In the genomic region with DNA sequence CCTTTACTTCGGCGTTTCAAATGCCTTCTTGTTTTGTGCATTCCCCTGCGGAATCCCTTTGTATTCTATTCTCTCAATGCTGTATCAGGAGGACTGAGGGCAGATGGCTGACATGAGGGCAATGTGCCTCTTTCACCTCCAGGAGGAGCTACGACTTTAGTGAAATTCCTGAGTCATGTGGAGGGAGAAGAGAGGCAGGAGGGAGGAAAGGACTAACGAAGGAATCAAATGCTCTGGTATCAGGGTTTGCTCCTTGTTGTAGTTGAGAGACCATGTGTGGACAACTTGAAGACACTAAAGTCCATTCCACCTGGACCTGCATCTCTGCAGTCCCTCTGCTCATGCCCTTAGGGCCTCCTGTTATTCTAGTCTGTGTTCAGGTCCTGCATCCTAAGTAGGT, we compare ENCODE assay signal across 10 cellular contexts. TPM values are rescaled to one million over a fixed set of nuclear protein-coding genes. Genes with fewer than 3 reads are reported as not detected.
DNase-seq lines count a peak whose midpoint lies in the region; ATAC-seq, FAIRE-seq and TF ChIP-seq lines count a peak whose summit lies in the region.
"Had no signal": no experiment of that assay in that cellular context is flagged by ENCODE, and none has a peak within 500 bp of the region (broad histone marks: within the 10 kb centered on the region; RNA-seq: fewer than 3 reads in every experiment).

No MANE protein-coding gene starts in this region.

- no peak overlapping the region for H3K9ac ChIP-seq in IMR-90 (ENCODE audit: low read depth, low read length)

- no peak overlapping the region for H3K4me3 ChIP-seq in IMR-90 (ENCODE audit: insufficient read depth, low read depth, low read length)
- no peak overlapping the region for H3K4me3 ChIP-seq in astrocyte of the cerebellum (ENCODE audit: low read depth, low read length)
- H3K4me3 ChIP-seq: GM12878 had no signal

- H4K8ac ChIP-seq in IMR-90 (ENCODE audit: low read depth in 2 of 2, low read length in 2 of 2): no peak overlapping the region

- no peak for TF ChIP-seq POLR2A in IMR-90 (IDR thresholded peaks at IDR 0.05; ENCODE audit: low read depth, low read length)

- H3K56ac ChIP-seq in IMR-90 (ENCODE audit: extremely low read depth, insufficient read depth, low read length): no peak overlapping the region

- no peak overlapping the region for H2AK5ac ChIP-seq in IMR-90 (ENCODE audit: low read depth, low read length)

- no peak overlapping the region for H3K18ac ChIP-seq in IMR-90 (ENCODE audit: low read depth, low read length)

- H3K36me3 ChIP-seq in IMR-90 (ENCODE audit: control insufficient read depth, insufficient read depth, low read length): no peaks in the 10 kb centered on the region

- 17% methylated on average over 1 of the region's 5 CpGs; no CpG with 5 or more reads in 1 of the 2 experiments for WGBS in IMR-90 (ENCODE audit: extremely low coverage in 2 of 2, insufficient read length in 1 of 2), 2 experiments

- no peak overlapping the region for H3K14ac ChIP-seq in IMR-90 (replicated peaks; ENCODE audit: low read depth, low read length)

- no peaks in the 10 kb centered on the region for H3K4me1 ChIP-seq in IMR-90 (ENCODE audit: control insufficient read depth, insufficient read depth, low read length)

- in situ Hi-C loops in IMR-90 (cut with MboI; ENCODE audit: low sequenced_read_pairs): no loop called here
- in situ Hi-C loops in astrocyte of the cerebellum (cut with HindIII; ENCODE audit: low sequenced_read_pairs): no loop called here

- DNase-seq in Daoy (ENCODE audit: low read depth) (peak; percentile 52), IMR-90 (no peak), astrocyte of the cerebellum (ENCODE audit: low read depth) (no peak), myocyte (ENCODE audit: low read depth) (peak; percentile 24), urothelium cell line (ENCODE audit: low spot score) (no peak), NCI-H2227 treated with DMSO at 0.1 percent for 48 hours (lab: John Stamatoyannopoulos, UW) (no peak), GOT3 (lab: John Stamatoyannopoulos, UW) (no peak)
- DNase-seq: activated CD4-positive, alpha-beta memory T cell treated with anti-CD3 and anti-CD28 coated beads, Interleukin-2, amount 10 ng/mL, durations not matched to agents 7 days and 5 days had no signal

- no peak overlapping the region for H3K23ac ChIP-seq in IMR-90 (ENCODE audit: low read depth, low read length)

- ATAC-seq in IMR-90 (ENCODE audit: low read depth): no peak
- ATAC-seq in HG03139 (IDR thresholded peaks at IDR 0.05; ENCODE audit: unreplicated experiment): no peak
- ATAC-seq: GM12878 had no signal

- H3K9me3 ChIP-seq in IMR-90 (ENCODE audit: control insufficient read depth, insufficient read depth, low read length): peaks cover 4% of the 10 kb centered on the region; the same call in 1 of the 2 replicates

- TF ChIP-seq RAD21 in IMR-90 (IDR thresholded peaks at IDR 0.05; ENCODE audit: low read length): no peak

- dilution Hi-C loops in IMR-90 (cut with HindIII; ENCODE audit: low sequenced_read_pairs, unreplicated experiment): no loop called here

- no peaks in the 10 kb centered on the region for H4K20me1 ChIP-seq in IMR-90 (ENCODE audit: insufficient read depth, low read length)

- TF ChIP-seq CTCF in IMR-90 (conservative IDR thresholded peaks at IDR 0.05; ENCODE audit: low read depth, low read length) (peak; percentile 15; the same call in 1 of the 2 replicates), astrocyte of the cerebellum (IDR thresholded peaks at IDR 0.05; ENCODE audit: low read depth, low read length, missing control alignments) (peak; percentile 20)

- no peak overlapping the region for H2BK15ac ChIP-seq in IMR-90 (ENCODE audit: low read depth, low read length)

- H2BK20ac ChIP-seq in IMR-90 (ENCODE audit: low read depth, low read length): no peak overlapping the region

- H3K79me1 ChIP-seq in IMR-90 (ENCODE audit: low read depth in 1 of 2, low read length in 2 of 2): no peaks in the 10 kb centered on the region

- H4K5ac ChIP-seq in IMR-90 (ENCODE audit: low read depth, low read length): no peak overlapping the region

- intact Hi-C loops in IMR-90 (cut with micrococcal nuclease): no loop called here

- no peak overlapping the region for H4K91ac ChIP-seq in IMR-90 (ENCODE audit: insufficient read depth, low read depth, low read length)

- no peak overlapping the region for H3K4ac ChIP-seq in IMR-90 (ENCODE audit: low read depth, low read length)

- POLR2A ChIA-PET in IMR-90 (lab: Charles Lee; ENCODE audit: unreplicated experiment): no interaction called here

- no peak overlapping the region for H2BK5ac ChIP-seq in IMR-90 (ENCODE audit: low read depth, low read length, poor library complexity, severe bottlenecking)

- H3K4me2 ChIP-seq in IMR-90 (ENCODE audit: low read depth, low read length): no peak overlapping the region

- H2AFZ ChIP-seq in IMR-90 (replicated peaks; ENCODE audit: low read length, poor library complexity): no peak overlapping the region

- no peak for FAIRE-seq in urothelium cell line (lab: Jason Lieb, UNC)
- FAIRE-seq: GM12878 had no signal

- H2BK120ac ChIP-seq in IMR-90 (ENCODE audit: low read depth, low read length): no peak overlapping the region

- H3K27ac ChIP-seq in IMR-90 (ENCODE audit: insufficient read depth, low read length): no peak overlapping the region

- no peaks in the 10 kb centered on the region for H3K9me1 ChIP-seq in IMR-90 (ENCODE audit: insufficient read depth, low read length)

- no peaks in the 10 kb centered on the region for H3K27me3 ChIP-seq in IMR-90 (ENCODE audit: control insufficient read depth, insufficient read depth, low read length)

- no peak overlapping the region for H2AK9ac ChIP-seq in IMR-90 (replicated peaks; ENCODE audit: low read depth, low read length, poor library complexity)

- no TSS peak for BruUV-seq in IMR-90 (replicated peaks; lab: Mats Ljungman, UMichigan)

- CTCF ChIA-PET in IMR-90 (lab: Yijun Ruan, JAX): no interaction called here

TF ChIP-seq in IMR-90, 13 proteins besides CTCF, POLR2A, EP300 and RAD21:
- no peak for TF ChIP-seq FOS (IDR thresholded peaks at IDR 0.05; ENCODE audit: low read depth, low read length)
- no peak for TF ChIP-seq MXI1 (IDR thresholded peaks at IDR 0.05; ENCODE audit: borderline replicate concordance, low read depth, low read length)
- no peak for TF ChIP-seq CHD1 (IDR thresholded peaks at IDR 0.05; ENCODE audit: low read depth, low read length)
- TF ChIP-seq, protein P1, sequence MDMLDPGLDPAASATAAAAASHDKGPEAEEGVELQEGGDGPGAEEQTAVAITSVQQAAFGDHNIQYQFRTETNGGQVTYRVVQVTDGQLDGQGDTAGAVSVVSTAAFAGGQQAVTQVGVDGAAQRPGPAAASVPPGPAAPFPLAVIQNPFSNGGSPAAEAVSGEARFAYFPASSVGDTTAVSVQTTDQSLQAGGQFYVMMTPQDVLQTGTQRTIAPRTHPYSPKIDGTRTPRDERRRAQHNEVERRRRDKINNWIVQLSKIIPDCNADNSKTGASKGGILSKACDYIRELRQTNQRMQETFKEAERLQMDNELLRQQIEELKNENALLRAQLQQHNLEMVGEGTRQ (IDR thresholded peaks at IDR 0.05; ENCODE audit: low read depth, low read length): no peak
- TF ChIP-seq RCOR1 (IDR thresholded peaks at IDR 0.05; ENCODE audit: insufficient replicate concordance, low read length): no peak
- no peak for TF ChIP-seq BHLHE40 (IDR thresholded peaks at IDR 0.05; ENCODE audit: low read depth, low read length)

RNA-seq across cellular contexts. Expression of a gene that starts 40.2 kb away (rescaled TPM):
- total RNA-seq in Daoy (2014; rRNA removed; shearing (Covaris generic)): not detected in 2 replicates
- total RNA-seq in IMR-90 (2012; rRNA removed) (not detected in 2 replicates), myocyte (not detected in 2 replicates)
- polyA plus RNA-seq in IMR-90 (2012; rRNA removed): not detected in 2 replicates
- not detected in 2 replicates for polyA plus RNA-seq in IMR-90 (2012; cell fraction: cytosol; rRNA removed)
- polyA plus RNA-seq in IMR-90 (2012; cell fraction: nucleus; rRNA removed; ENCODE audit: low replicate concordance): not detected in 2 replicates
- polyA plus RNA-seq in myocyte (2012): not detected
- total RNA-seq: activated CD4-positive, alpha-beta memory T cell treated with anti-CD3 and anti-CD28 coated beads, Interleukin-2, amount 10 ng/mL, durations not matched to agents 7 days and 5 days; GM12878 had no signal
- polyA plus RNA-seq: GM12878 had no signal

Comparison
In these comparisons a context has a peak if more than half of its experiments do, and no peak if none do; other contexts are left out.
1. DNase-seq: peak in Daoy (single experiment) and myocyte (single experiment); none in IMR-90 (single experiment), astrocyte of the cerebellum (single experiment), urothelium cell line (single experiment), NCI-H2227 treated with DMSO at 0.1 percent for 48 hours (single experiment) and GOT3 (single experiment).